8 cellular contexts compared by ENCODE assay signal in genomic region chr17:81329279-81329926, GRCh38. TPM values are rescaled to one million over a fixed set of nuclear protein-coding genes. Genes with fewer than 3 reads are reported as not detected.
DNase-seq lines count a peak whose midpoint lies in the region; ATAC-seq and TF ChIP-seq lines count a peak whose summit lies in the region.

No MANE protein-coding gene starts in this region.

- CTCF ChIA-PET in activated CD4-positive, alpha-beta memory T cell treated with anti-CD3 and anti-CD28 coated beads for 36 hours (lab: Charles Lee): no interaction called here

- no peaks in the 10 kb centered on the region for H3K9me3 ChIP-seq in tibial artery

- H3K27ac Mint-ChIP-seq in brain: peak overlapping the region; percentile 62 to 97 (median 93)
- no peak overlapping the region for H3K27ac Mint-ChIP-seq in activated CD4-positive, alpha-beta memory T cell treated with anti-CD3 and anti-CD28 coated beads for 36 hours

- H3K36me3 ChIP-seq in kidney epithelial cell (ENCODE audit: control insufficient read depth, insufficient read depth, low read length): no peaks in the 10 kb centered on the region
- no peaks in the 10 kb centered on the region for H3K36me3 ChIP-seq in tibial artery

- TF ChIP-seq CTCF in brain (conservative IDR thresholded peaks at IDR 0.05): no peak
- no peak for TF ChIP-seq CTCF in kidney epithelial cell (IDR thresholded peaks at IDR 0.05; ENCODE audit: insufficient read depth, low read length, poor library complexity, severe bottlenecking)
- TF ChIP-seq CTCF in tibial artery (IDR thresholded peaks at IDR 0.05): no peak

- POLR2A ChIA-PET in activated CD4-positive, alpha-beta memory T cell treated with anti-CD3 and anti-CD28 coated beads for 36 hours (lab: Charles Lee): no interaction called here

- H3K9me3 Mint-ChIP-seq in brain: no peaks in the 10 kb centered on the region
- H3K9me3 Mint-ChIP-seq in activated CD4-positive, alpha-beta memory T cell treated with anti-CD3 and anti-CD28 coated beads for 36 hours: no peaks in the 10 kb centered on the region

- peaks cover 61% of the 10 kb centered on the region for H3K4me1 Mint-ChIP-seq in brain
- H3K4me1 Mint-ChIP-seq in activated CD4-positive, alpha-beta memory T cell treated with anti-CD3 and anti-CD28 coated beads for 36 hours (ENCODE audit: low read depth): no peaks in the 10 kb centered on the region

- peak overlapping the region in 3 of 5 experiments; percentile 47 to 79 (median 72) for H3K4me3 Mint-ChIP-seq in brain
- H3K4me3 Mint-ChIP-seq in activated CD4-positive, alpha-beta memory T cell treated with anti-CD3 and anti-CD28 coated beads for 36 hours: no peak overlapping the region

- intact Hi-C loops in tibial artery (cut with DNase I; ENCODE audit: low total_unique reads): no loop called here
- intact Hi-C loops in activated CD4-positive, alpha-beta memory T cell treated with anti-CD3 and anti-CD28 coated beads for 36 hours (cut with micrococcal nuclease): no loop called here

- H3K4me1 ChIP-seq in tibial artery: peaks cover 0 to 29% (median 15%) of the 10 kb centered on the region in 4 donors

- H3K27me3 Mint-ChIP-seq in brain: no peaks in the 10 kb centered on the region
- peaks cover 16% of the 10 kb centered on the region for H3K27me3 Mint-ChIP-seq in activated CD4-positive, alpha-beta memory T cell treated with anti-CD3 and anti-CD28 coated beads for 36 hours

- ATAC-seq in GM19023 (IDR thresholded peaks at IDR 0.05; ENCODE audit: unreplicated experiment) (no peak), HG02884 (IDR thresholded peaks at IDR 0.05; ENCODE audit: unreplicated experiment) (no peak)

- H3K27me3 ChIP-seq in kidney epithelial cell (ENCODE audit: control insufficient read depth, insufficient read depth, low read length) (peaks cover 18% of the 10 kb centered on the region), tibial artery (peaks cover 0 to 76% of the 10 kb centered on the region in 2 donors)

- no peak overlapping the region for H3K4me3 ChIP-seq in kidney epithelial cell (ENCODE audit: low read depth, low read length)
- H3K4me3 ChIP-seq in tibial artery: no peak overlapping the region

- H3K27ac ChIP-seq in tibial artery: no peak overlapping the region

- H3K36me3 Mint-ChIP-seq in brain: no peaks in the 10 kb centered on the region
- no peaks in the 10 kb centered on the region for H3K36me3 Mint-ChIP-seq in activated CD4-positive, alpha-beta memory T cell treated with anti-CD3 and anti-CD28 coated beads for 36 hours

- DNase-seq in EH (ENCODE audit: low read depth) (peak; percentile 94), NCI-H2107 (lab: John Stamatoyannopoulos, UW) (peak; percentile 64), kidney epithelial cell (ENCODE audit: low read depth) (peak; percentile 82), tibial artery (peak; percentile 82 to 84)
- DNase-seq in activated CD4-positive, alpha-beta memory T cell treated with anti-CD3 and anti-CD28 coated beads for 36 hours: no peak

RNA-seq across cellular contexts. Expression of gene SLC38A10, which starts 34.3 kb away (rescaled TPM):
- polyA plus RNA-seq in brain (ENCODE audit: insufficient read depth, low read depth, low replicate concordance): 38.7 TPM
- 100 and 120 TPM in 2 replicates for total RNA-seq in kidney epithelial cell
- total RNA-seq in activated CD4-positive, alpha-beta memory T cell treated with anti-CD3 and anti-CD28 coated beads for 36 hours: 10 to 100 TPM; 60.7 to 60.9 TPM
